Comparison of ENCODE assay signal across 1 cellular context in genomic region chrX:135520553-135521404, GRCh38.
TF ChIP-seq lines count a peak whose summit lies in the region.

Gene INTS6L, plus strand, starts transcription at chrX:135520660. Its CDS starts 333 bp downstream, at chrX:135520993.

TF ChIP-seq in IMR-90, 13 proteins besides CTCF, POLR2A, EP300 and RAD21 (continued from another document):
- TF ChIP-seq MAFK (IDR thresholded peaks at IDR 0.05; ENCODE audit: low read depth, low read length) (no peak), MXI1 (IDR thresholded peaks at IDR 0.05; ENCODE audit: borderline replicate concordance, low read depth, low read length) (peak; percentile 15; the same call in 1 of the 2 replicates)
